ENCODE assay signal across 10 cellular contexts in genomic region chr20:1810926-1811620, GRCh38.
DNase-seq lines count a peak whose midpoint lies in the region; ATAC-seq and TF ChIP-seq lines count a peak whose summit lies in the region.
"Had no signal": no experiment of that assay in that cellular context is flagged by ENCODE, and none has a peak within 500 bp of the region (broad histone marks: within the 10 kb centered on the region; RNA-seq: fewer than 3 reads in every experiment).

No MANE protein-coding gene starts in this region.

- H4K20me1 ChIP-seq in PC-3 (ENCODE audit: low read length): no peaks in the 10 kb centered on the region

- H3K27ac Mint-ChIP-seq in progenitor cell of endocrine pancreas: peak overlapping the region; percentile 71
- no peak overlapping the region for H3K27ac Mint-ChIP-seq in activated CD4-positive, alpha-beta T cell treated with anti-CD3 and anti-CD28 coated beads, Interleukin-2, amount 10 ng/mL, durations not matched to agents 7 days and 5 days
- H3K27ac Mint-ChIP-seq: activated naive CD4-positive, alpha-beta T cell treated with anti-CD3 and anti-CD28 coated beads, Interleukin-2, amount 50 U/mL, for 24 hours had no signal

- no peak overlapping the region for H2AFZ ChIP-seq in PC-3 (ENCODE audit: low read length)

- no peaks in the 10 kb centered on the region for H3K36me3 ChIP-seq in PC-3 (ENCODE audit: low read depth, low read length)

- no peaks in the 10 kb centered on the region for H3K9me3 ChIP-seq in PC-3 (ENCODE audit: low read length)

- H3K9me3 Mint-ChIP-seq in progenitor cell of endocrine pancreas (ENCODE audit: low read depth): no peaks in the 10 kb centered on the region
- H3K9me3 Mint-ChIP-seq in activated CD4-positive, alpha-beta T cell treated with anti-CD3 and anti-CD28 coated beads, Interleukin-2, amount 10 ng/mL, durations not matched to agents 7 days and 5 days: no peaks in the 10 kb centered on the region
- H3K9me3 Mint-ChIP-seq: activated naive CD4-positive, alpha-beta T cell treated with anti-CD3 and anti-CD28 coated beads, Interleukin-2, amount 50 U/mL, for 24 hours had no signal

- peaks cover 55% of the 10 kb centered on the region for H3K27me3 Mint-ChIP-seq in progenitor cell of endocrine pancreas
- H3K27me3 Mint-ChIP-seq in activated CD4-positive, alpha-beta T cell treated with anti-CD3 and anti-CD28 coated beads, Interleukin-2, amount 10 ng/mL, durations not matched to agents 7 days and 5 days: peaks cover 29% of the 10 kb centered on the region

- H3K79me2 ChIP-seq in PC-3 (ENCODE audit: low read length): no peaks in the 10 kb centered on the region

- H3K4me2 ChIP-seq in PC-3 (ENCODE audit: low read length): no peak overlapping the region

- H3K4me1 Mint-ChIP-seq in progenitor cell of endocrine pancreas (ENCODE audit: low read depth): peaks cover 11% of the 10 kb centered on the region
- H3K4me1 Mint-ChIP-seq in activated CD4-positive, alpha-beta T cell treated with anti-CD3 and anti-CD28 coated beads, Interleukin-2, amount 10 ng/mL, durations not matched to agents 7 days and 5 days: no peaks in the 10 kb centered on the region

- H3K4me1 ChIP-seq in PC-3 (ENCODE audit: insufficient read depth, low read length): peaks cover 58% of the 10 kb centered on the region

- H3K36me3 Mint-ChIP-seq in progenitor cell of endocrine pancreas (ENCODE audit: insufficient read depth): no peaks in the 10 kb centered on the region
- no peaks in the 10 kb centered on the region for H3K36me3 Mint-ChIP-seq in activated CD4-positive, alpha-beta T cell treated with anti-CD3 and anti-CD28 coated beads, Interleukin-2, amount 10 ng/mL, durations not matched to agents 7 days and 5 days (ENCODE audit: low read depth)
- H3K36me3 Mint-ChIP-seq: activated naive CD4-positive, alpha-beta T cell treated with anti-CD3 and anti-CD28 coated beads, Interleukin-2, amount 50 U/mL, for 24 hours had no signal

- ATAC-seq in SK-N-SH treated with all-trans-retinoic acid at 6 μM for 48 hours (peak; percentile 5; the same call in 1 of the 3 replicates), PC-3 (no peak)

- no peak overlapping the region for H3K9ac ChIP-seq in PC-3 (ENCODE audit: low read length)

- no peak overlapping the region for H3K4me3 Mint-ChIP-seq in progenitor cell of endocrine pancreas (ENCODE audit: low read depth)
- no peak overlapping the region for H3K4me3 Mint-ChIP-seq in activated CD4-positive, alpha-beta T cell treated with anti-CD3 and anti-CD28 coated beads, Interleukin-2, amount 10 ng/mL, durations not matched to agents 7 days and 5 days
- H3K4me3 Mint-ChIP-seq: activated naive CD4-positive, alpha-beta T cell treated with anti-CD3 and anti-CD28 coated beads, Interleukin-2, amount 50 U/mL, for 24 hours had no signal

- no peaks in the 10 kb centered on the region for H3K9me2 ChIP-seq in PC-3 (replicated peaks; ENCODE audit: low read length)

- H3K27me3 ChIP-seq in PC-3 (ENCODE audit: low read length): no peaks in the 10 kb centered on the region

- no peaks in the 10 kb centered on the region for H3F3A ChIP-seq in PC-3 (ENCODE audit: low read length, unreplicated experiment)

- intact Hi-C loops in PC-3 (cut with micrococcal nuclease): no loop called here

- H3K27ac ChIP-seq in PC-3 (ENCODE audit: low read length): no peak overlapping the region

- TF ChIP-seq CTCF in progenitor cell of endocrine pancreas (IDR thresholded peaks at IDR 0.05; ENCODE audit: unreplicated experiment) (no peak), PC-3 (conservative IDR thresholded peaks at IDR 0.05; ENCODE audit: low read depth, low read length) (no peak), GM20000 (IDR thresholded peaks at IDR 0.05; ENCODE audit: extremely low read depth, missing control alignments) (no peak)

- POLR2A ChIA-PET in PC-3 (lab: Charles Lee; ENCODE audit: unreplicated experiment): no interaction called here
- POLR2A ChIA-PET in activated CD4-positive, alpha-beta T cell treated with anti-CD3 and anti-CD28 coated beads, Interleukin-2, amount 10 ng/mL, durations not matched to agents 7 days and 5 days (lab: Charles Lee): interaction anchor here (0.6 kb wide), 1 partner anchor 10 kb away, joined by 3 read pairs; no protein-coding TSS in a partner anchor

- peak; percentile 61 for DNase-seq in EL
- peak; percentile 74 for DNase-seq in globus pallidus (ENCODE audit: low spot score)
- no peak for DNase-seq in progenitor cell of endocrine pancreas (ENCODE audit: low spot score, unreplicated experiment)
- DNase-seq in PC-3: no peak
- no peak for DNase-seq in activated CD4-positive, alpha-beta T cell treated with anti-CD3 and anti-CD28 coated beads, Interleukin-2, amount 10 ng/mL, durations not matched to agents 7 days and 5 days
- DNase-seq in stimulated activated CD4-positive, alpha-beta T cell treated with anti-CD3 and anti-CD28 coated beads, Interleukin-4, amount 100 ng/mL, for 1 hour: no peak
- no peak for DNase-seq in GM20000 (ENCODE audit: low spot score)
- DNase-seq: NCI-H1694 had no signal

- no TSS peak for BruUV-seq in PC-3 (replicated peaks; lab: Mats Ljungman, UMichigan)

- no peak overlapping the region for H3K4me3 ChIP-seq in PC-3 (ENCODE audit: low read length)

- CTCF ChIA-PET in PC-3 (lab: Charles Lee): no interaction called here
- CTCF ChIA-PET in activated CD4-positive, alpha-beta T cell treated with anti-CD3 and anti-CD28 coated beads, Interleukin-2, amount 10 ng/mL, durations not matched to agents 7 days and 5 days (lab: Charles Lee): interaction anchor here (0.6 to 1.2 kb wide), 3 partner anchors 235 to 646 kb away, joined by 3 read pairs; no protein-coding TSS in a partner anchor

TF ChIP-seq in SK-N-SH treated with all-trans-retinoic acid at 6 μM for 48 hours, 23 proteins besides CTCF, POLR2A, EP300 and RAD21:
- TF ChIP-seq CREB5 (CRISPR knock-in tag; IDR thresholded peaks at IDR 0.05; ENCODE audit: low read depth) (no peak), CSRNP3 (CRISPR knock-in tag; IDR thresholded peaks at IDR 0.05) (no peak), ZNF565 (CRISPR knock-in tag; conservative IDR thresholded peaks at IDR 0.05; ENCODE audit: low read depth) (no peak), PATZ1 (CRISPR knock-in tag; IDR thresholded peaks at IDR 0.05; ENCODE audit: borderline replicate concordance) (no peak), ARNTL (CRISPR knock-in tag; IDR thresholded peaks at IDR 0.05; ENCODE audit: borderline replicate concordance, low read depth) (no peak), ZNF70 (CRISPR knock-in tag; IDR thresholded peaks at IDR 0.05) (peak; percentile 72)
TF ChIP-seq in SK-N-SH treated with all-trans-retinoic acid at 6 μM for 48 hours: peak in this region for 1.

Comparison
In these comparisons a context has a peak if more than half of its experiments do, and no peak if none do; other contexts are left out.
1. DNase-seq: peak in EL (single experiment) and globus pallidus (single experiment); none in progenitor cell of endocrine pancreas (single experiment), PC-3 (single experiment), activated CD4-positive, alpha-beta T cell treated with anti-CD3 and anti-CD28 coated beads, Interleukin-2, amount 10 ng/mL, durations not matched to agents 7 days and 5 days (single experiment), stimulated activated CD4-positive, alpha-beta T cell treated with anti-CD3 and anti-CD28 coated beads, Interleukin-4, amount 100 ng/mL, for 1 hour (single experiment) and GM20000 (single experiment).